ENCODE assay signal across 8 cellular contexts in the genomic region with DNA sequence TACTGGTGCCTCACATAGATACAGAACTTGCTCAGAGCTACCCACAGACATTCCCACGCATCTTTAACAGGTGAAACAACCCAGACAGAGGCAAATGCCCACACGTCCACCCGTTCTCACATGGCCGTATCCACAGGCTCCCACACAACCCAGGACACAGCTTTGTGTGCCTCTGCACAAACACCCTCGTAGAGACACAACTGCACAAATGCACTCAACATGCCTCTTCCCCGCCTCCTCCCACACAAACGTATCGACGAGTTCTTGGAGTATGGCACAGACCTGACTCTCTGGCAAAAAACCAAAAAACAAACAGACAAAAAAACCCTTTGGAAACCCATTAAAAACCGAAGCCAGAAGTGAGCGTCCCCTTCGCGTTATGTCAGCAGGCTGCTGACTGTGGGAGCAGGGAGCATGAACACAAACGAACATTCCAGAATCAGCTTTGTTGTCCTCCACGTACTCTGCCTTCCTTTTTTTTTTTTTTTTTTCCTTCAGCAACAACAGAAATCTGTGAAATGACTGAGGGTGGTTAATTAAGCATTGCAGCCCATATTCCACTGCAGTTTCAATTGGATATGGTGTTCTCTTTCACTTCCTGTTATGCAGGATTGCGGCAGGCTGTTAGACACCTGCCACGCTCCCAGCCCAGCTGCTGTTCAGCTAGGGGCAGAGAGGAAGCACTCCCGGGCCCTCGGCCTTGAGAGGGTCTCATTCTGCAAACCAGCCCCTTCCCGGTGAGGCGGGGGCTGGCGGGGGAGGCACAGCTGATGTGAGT.
DNase-seq lines count a peak whose midpoint lies in the region; ATAC-seq and TF ChIP-seq lines count a peak whose summit lies in the region.

No MANE protein-coding gene starts in this region.

- H3K36me3 Mint-ChIP-seq in CD4-positive, alpha-beta T cell (ENCODE audit: low read depth), result no peaks in the 10 kb centered on the region
- peaks cover 0 to 5% (median 0%) of the 10 kb centered on the region in 3 donors for H3K36me3 Mint-ChIP-seq in naive thymus-derived CD8-positive, alpha-beta T cell

- DNase-seq in CD4-positive, alpha-beta T cell, result peak in 5 of 10 experiments; percentile 11 to 24 (median 15)
- peak; percentile 19 for DNase-seq in GM19240 (ENCODE audit: insufficient read length, low spot score)
- peak; percentile 82 for DNase-seq in NCI-H69 (lab: John Stamatoyannopoulos, UW)
- no peak for DNase-seq in mammary epithelial cell
- peak in 1 of 10 donors; percentile 20 for DNase-seq in naive thymus-derived CD8-positive, alpha-beta T cell
- no peak for DNase-seq in HT-29 (ENCODE audit: low spot score)
- no peak for DNase-seq in D341Med (ENCODE audit: low spot score)

- POLR2A ChIA-PET in CD4-positive, alpha-beta T cell (lab: Charles Lee), result interaction anchor here (0.6 to 2.5 kb wide), 6 partner anchors 8 to 782 kb away, joined by 3 to 8 read pairs (median 3); no protein-coding TSS in a partner anchor
- POLR2A ChIA-PET in naive thymus-derived CD8-positive, alpha-beta T cell (lab: Charles Lee), result no interaction called here

- ATAC-seq in CD4-positive, alpha-beta T cell (ENCODE audit: poor library complexity), result peak; percentile 58
- peak; percentile 90 for ATAC-seq in HG03175 (IDR thresholded peaks at IDR 0.05; ENCODE audit: unreplicated experiment)
- peak; percentile 49 to 52 for ATAC-seq in naive thymus-derived CD8-positive, alpha-beta T cell

- H3K36me3 ChIP-seq in mammary epithelial cell (ENCODE audit: insufficient read depth, low read length), result no peaks in the 10 kb centered on the region

- H3K27me3 Mint-ChIP-seq in CD4-positive, alpha-beta T cell, result no peaks in the 10 kb centered on the region
- peaks cover 19 to 37% (median 26%) of the 10 kb centered on the region in 5 donors for H3K27me3 Mint-ChIP-seq in naive thymus-derived CD8-positive, alpha-beta T cell

- H3K9me3 ChIP-seq in CD4-positive, alpha-beta T cell (ENCODE audit: control insufficient read depth, low read length), result no peaks in the 10 kb centered on the region
- peaks cover 2% of the 10 kb centered on the region for H3K9me3 ChIP-seq in mammary epithelial cell (replicated peaks; ENCODE audit: insufficient read depth, low read length)

- H3K9ac ChIP-seq in mammary epithelial cell (ENCODE audit: insufficient read depth, low read length), result no peak overlapping the region

- CTCF ChIA-PET in CD4-positive, alpha-beta T cell (lab: Charles Lee), result no interaction called here
- CTCF ChIA-PET in mammary epithelial cell (lab: Charles Lee; ENCODE audit: low non-redundant PET), result no interaction called here

- H3K27ac Mint-ChIP-seq in CD4-positive, alpha-beta T cell, result peak overlapping the region; percentile 54
- H3K27ac Mint-ChIP-seq in naive thymus-derived CD8-positive, alpha-beta T cell, result peak overlapping the region in 1 of 10 donors; percentile 55

- dilution Hi-C loops in mammary epithelial cell (cut with HindIII; ENCODE audit: low sequenced_read_pairs), result no loop called here

- no peak overlapping the region for H2AFZ ChIP-seq in mammary epithelial cell (ENCODE audit: low read depth, low read length)

- intact Hi-C loops in CD4-positive, alpha-beta T cell (cut with DNase I, micrococcal nuclease), result no loop called here
- intact Hi-C loops in mammary epithelial cell (cut with micrococcal nuclease), result no loop called here

- no peaks in the 10 kb centered on the region for H3K9me3 Mint-ChIP-seq in CD4-positive, alpha-beta T cell
- peaks cover 0 to 8% (median 0%) of the 10 kb centered on the region in 9 donors for H3K9me3 Mint-ChIP-seq in naive thymus-derived CD8-positive, alpha-beta T cell

- H3K79me2 ChIP-seq in mammary epithelial cell (ENCODE audit: insufficient read depth, low read length), result no peaks in the 10 kb centered on the region

- in situ Hi-C loops in mammary epithelial cell (cut with MboI; ENCODE audit: low sequenced_read_pairs in 2 of 2), result no loop called here

- peak overlapping the region; percentile 16 for H3K4me2 ChIP-seq in mammary epithelial cell (ENCODE audit: insufficient read depth, low read depth, low read length)

- no peak overlapping the region for H3K4me3 ChIP-seq in mammary epithelial cell (replicated peaks in 1 of 3; ENCODE audit: insufficient read depth in 1 of 3, low read depth in 2 of 3, low read length in 3 of 3)

- no TSS peak for BruUV-seq in mammary epithelial cell (replicated peaks; lab: Mats Ljungman, UMichigan)

- H3K4me3 Mint-ChIP-seq in CD4-positive, alpha-beta T cell, result peak overlapping the region; percentile 89
- H3K4me3 Mint-ChIP-seq in naive thymus-derived CD8-positive, alpha-beta T cell, result peak overlapping the region in 6 of 10 donors; percentile 12 to 78 (median 44)

- no peak for TF ChIP-seq CTCF in CD4-positive, alpha-beta T cell (IDR thresholded peaks at IDR 0.05)
- no peak for TF ChIP-seq CTCF in mammary epithelial cell (conservative IDR thresholded peaks at IDR 0.05 in 1 of 2, IDR thresholded peaks at IDR 0.05 in 1 of 2; ENCODE audit: extremely low read depth in 1 of 2, insufficient read depth in 1 of 2, low read depth in 1 of 2, low read length in 2 of 2)

- H4K20me1 ChIP-seq in mammary epithelial cell (ENCODE audit: insufficient read depth, low read length), result no peaks in the 10 kb centered on the region

- peaks cover 47% of the 10 kb centered on the region for H3K4me1 Mint-ChIP-seq in CD4-positive, alpha-beta T cell (ENCODE audit: low read depth)
- peaks cover 11 to 41% (median 19%) of the 10 kb centered on the region in 4 donors for H3K4me1 Mint-ChIP-seq in naive thymus-derived CD8-positive, alpha-beta T cell

- H3K27ac ChIP-seq in CD4-positive, alpha-beta T cell (ENCODE audit: low read depth, low read length), result no peak overlapping the region
- H3K27ac ChIP-seq in mammary epithelial cell (ENCODE audit: insufficient read depth, low read depth, low read length), result no peak overlapping the region

- WGBS in mammary epithelial cell (ENCODE audit: low coverage, missing lambda C conversion rate), result 18% methylated on average over 14 of the region's 22 CpGs

- H3K4me1 ChIP-seq in mammary epithelial cell (ENCODE audit: insufficient read depth, low read length), result no peaks in the 10 kb centered on the region

- no peaks in the 10 kb centered on the region for H3K27me3 ChIP-seq in CD4-positive, alpha-beta T cell (ENCODE audit: control insufficient read depth, insufficient read depth, low read length)
- H3K27me3 ChIP-seq in mammary epithelial cell (ENCODE audit: insufficient read depth, low read length), result no peaks in the 10 kb centered on the region

Comparison
In these comparisons a context has a peak if more than half of its experiments do, and no peak if none do; other contexts are left out.
1. DNase-seq: peak in GM19240 (single experiment) and NCI-H69 (single experiment); none in mammary epithelial cell (single experiment), HT-29 (single experiment) and D341Med (single experiment).
2. Peak in every context shown above with its lines, with median percentiles within 50 percentile points of each other: ATAC-seq.